In genomic region chr1:33470495-33471012, GRCh38 we compare ENCODE assay signal across 8 cellular contexts. TPM values are rescaled to one million over a fixed set of nuclear protein-coding genes. Genes with fewer than 3 reads are reported as not detected.
DNase-seq lines count a peak whose midpoint lies in the region; ATAC-seq and FAIRE-seq lines count a peak whose summit lies in the region.

No MANE protein-coding gene starts in this region.

- no peaks in the 10 kb centered on the region for H3K27me3 Mint-ChIP-seq in activated CD8-positive, alpha-beta T cell treated with anti-CD3 and anti-CD28 coated beads, Interleukin-2, amount 10 ng/mL, durations not matched to agents 7 days and 5 days (ENCODE audit: low read depth)

- FAIRE-seq in endometrium (lab: Jason Lieb, UNC): peak; percentile 85

- POLR2A ChIA-PET in activated CD8-positive, alpha-beta T cell treated with anti-CD3 and anti-CD28 coated beads, Interleukin-2, amount 10 ng/mL, durations not matched to agents 7 days and 5 days (lab: Charles Lee): interaction anchor here (1.4 kb wide), 1 partner anchor 175 kb away, joined by 3 read pairs; no protein-coding TSS in a partner anchor

- peak; percentile 71 for ATAC-seq in activated CD8-positive, alpha-beta T cell treated with anti-CD3 and anti-CD28 coated beads, Interleukin-2, amount 10 ng/mL, durations not matched to agents 7 days and 5 days

- no peaks in the 10 kb centered on the region for H3K36me3 Mint-ChIP-seq in activated CD8-positive, alpha-beta T cell treated with anti-CD3 and anti-CD28 coated beads, Interleukin-2, amount 10 ng/mL, durations not matched to agents 7 days and 5 days (ENCODE audit: low read depth)

- H3K4me3 Mint-ChIP-seq in activated CD8-positive, alpha-beta T cell treated with anti-CD3 and anti-CD28 coated beads, Interleukin-2, amount 10 ng/mL, durations not matched to agents 7 days and 5 days: no peak overlapping the region

- H3K27ac Mint-ChIP-seq in activated CD8-positive, alpha-beta T cell treated with anti-CD3 and anti-CD28 coated beads, Interleukin-2, amount 10 ng/mL, durations not matched to agents 7 days and 5 days: peak overlapping the region; percentile 69

- H3K9me3 Mint-ChIP-seq in activated CD8-positive, alpha-beta T cell treated with anti-CD3 and anti-CD28 coated beads, Interleukin-2, amount 10 ng/mL, durations not matched to agents 7 days and 5 days (ENCODE audit: insufficient read depth): no peaks in the 10 kb centered on the region

- peak; percentile 86 for DNase-seq in ELF-1 (ENCODE audit: low read depth, low spot score)
- peak; percentile 84 for DNase-seq in HPDE6-E6E7 (ENCODE audit: extremely low spot score)
- DNase-seq in NCI-H774 (lab: John Stamatoyannopoulos, UW): peak; percentile 95
- DNase-seq in activated CD8-positive, alpha-beta T cell treated with anti-CD3 and anti-CD28 coated beads, Interleukin-2, amount 10 ng/mL, durations not matched to agents 7 days and 5 days: peak; percentile 80
- DNase-seq in midbrain (lab: John Stamatoyannopoulos, UW): peak; percentile 91
- DNase-seq in stimulated activated CD8-positive, alpha-beta memory T cell treated with anti-CD3 and anti-CD28 coated beads, Interleukin-2, amount 100 ng/mL, for 48 hours (ENCODE audit: low read depth in 2 of 2): peak; percentile 15 to 32
- no peak for DNase-seq in GM19240 (ENCODE audit: insufficient read length, low spot score)

- peaks cover 43% of the 10 kb centered on the region for H3K4me1 Mint-ChIP-seq in activated CD8-positive, alpha-beta T cell treated with anti-CD3 and anti-CD28 coated beads, Interleukin-2, amount 10 ng/mL, durations not matched to agents 7 days and 5 days (ENCODE audit: low read depth)

- CTCF ChIA-PET in activated CD8-positive, alpha-beta T cell treated with anti-CD3 and anti-CD28 coated beads, Interleukin-2, amount 10 ng/mL, durations not matched to agents 7 days and 5 days (lab: Charles Lee): interaction anchor here (0.8 to 5.7 kb wide), 26 partner anchors 9 to 376 kb away, joined by 3 to 75 read pairs (median 4); no protein-coding TSS in a partner anchor

RNA-seq across cellular contexts. Expression of gene ZSCAN20, which starts 1.9 kb away (rescaled TPM):
- 1 to 10 TPM; 1.8 to 2.1 TPM for total RNA-seq in activated CD8-positive, alpha-beta T cell treated with anti-CD3 and anti-CD28 coated beads, Interleukin-2, amount 10 ng/mL, durations not matched to agents 7 days and 5 days

RNA-seq across cellular contexts. Expression of gene PHC2, which starts 39.7 kb away (rescaled TPM):
- total RNA-seq in activated CD8-positive, alpha-beta T cell treated with anti-CD3 and anti-CD28 coated beads, Interleukin-2, amount 10 ng/mL, durations not matched to agents 7 days and 5 days: 10 to 100 TPM; 40.3 to 42.2 TPM
